ENCODE assay signal across 17 cellular contexts in genomic region chr11:123168955-123169484, GRCh38. TPM values are rescaled to one million over a fixed set of nuclear protein-coding genes. Genes with fewer than 3 reads are reported as not detected.
"Had no signal": no experiment of that assay in that cellular context is flagged by ENCODE, and none has a peak within 500 bp of the region (broad histone marks: within the 10 kb centered on the region; RNA-seq: fewer than 3 reads in every experiment).

No MANE protein-coding gene starts in this region.

- H3K27ac ChIP-seq: brain microvascular endothelial cell, lower lobe of right lung, ovary had no signal

- H3K36me3 ChIP-seq: brain microvascular endothelial cell, lower lobe of right lung, ovary had no signal

- H3K27me3 ChIP-seq: brain microvascular endothelial cell, ovary had no signal

- H3K4me1 Mint-ChIP-seq: activated CD4-positive, alpha-beta T cell treated with anti-CD3 and anti-CD28 coated beads, Interleukin-2, amount 10 ng/mL, durations not matched to agents 7 days and 5 days; activated naive CD4-positive, alpha-beta T cell treated with anti-CD3 and anti-CD28 coated beads, Interleukin-2, amount 10 ng/mL, durations not matched to agents 7 days and 5 days; natural killer cell; T-helper 17 cell had no signal

- ATAC-seq: lower lobe of right lung, natural killer cell, T-helper 17 cell had no signal

- H3K27ac Mint-ChIP-seq: activated CD4-positive, alpha-beta T cell treated with anti-CD3 and anti-CD28 coated beads, Interleukin-2, amount 10 ng/mL, durations not matched to agents 7 days and 5 days; activated naive CD4-positive, alpha-beta T cell treated with anti-CD3 and anti-CD28 coated beads, Interleukin-2, amount 10 ng/mL, durations not matched to agents 7 days and 5 days; activated T-helper 2 cell treated with anti-CD3 and anti-CD28 coated beads, Interferon-gamma antibody, Interleukin-2, Interleukin-4, amounts not matched to agents 10 μg/mL and 5 μg/mL and 100 μg/mL, durations not matched to agents 14 hours and 24 hours and 36 hours; natural killer cell; T-helper 17 cell; type B pancreatic cell had no signal

- DNase-seq: activated CD4-positive, alpha-beta T cell treated with anti-CD3 and anti-CD28 coated beads, Interleukin-2, amount 10 ng/mL, durations not matched to agents 7 days and 5 days; activated CD4-positive, CD25-positive, alpha-beta regulatory T cell; activated naive CD4-positive, alpha-beta T cell treated with anti-CD3 and anti-CD28 coated beads, Interleukin-2, amount 10 ng/mL, durations not matched to agents 7 days and 5 days; brain microvascular endothelial cell; dermis blood vessel endothelial cell; erythroblast; hypothalamus; kidney glomerular epithelial cell; lower lobe of right lung; natural killer cell; ovary; stimulated activated CD4-positive, alpha-beta T cell treated with anti-CD3 and anti-CD28 coated beads, Interleukin-15, amount 100 ng/mL, for 24 hours; stimulated activated CD4-positive, alpha-beta T cell treated with anti-CD3 and anti-CD28 coated beads, Interleukin-4, amount 100 ng/mL, for 4 hours; T-helper 17 cell had no signal

- H3K4me1 ChIP-seq: lower lobe of right lung had no signal

- H3K4me3 Mint-ChIP-seq: activated CD4-positive, alpha-beta T cell treated with anti-CD3 and anti-CD28 coated beads, Interleukin-2, amount 10 ng/mL, durations not matched to agents 7 days and 5 days; activated naive CD4-positive, alpha-beta T cell treated with anti-CD3 and anti-CD28 coated beads, Interleukin-2, amount 10 ng/mL, durations not matched to agents 7 days and 5 days; natural killer cell; T-helper 17 cell; type B pancreatic cell had no signal

- H3K36me3 Mint-ChIP-seq: activated naive CD4-positive, alpha-beta T cell treated with anti-CD3 and anti-CD28 coated beads, Interleukin-2, amount 10 ng/mL, durations not matched to agents 7 days and 5 days; natural killer cell had no signal

- H3K9me3 ChIP-seq: lower lobe of right lung, ovary had no signal

- H3K4me3 ChIP-seq: lower lobe of right lung, ovary had no signal

- H3K9me3 Mint-ChIP-seq: activated CD4-positive, alpha-beta T cell treated with anti-CD3 and anti-CD28 coated beads, Interleukin-2, amount 10 ng/mL, durations not matched to agents 7 days and 5 days; activated naive CD4-positive, alpha-beta T cell treated with anti-CD3 and anti-CD28 coated beads, Interleukin-2, amount 10 ng/mL, durations not matched to agents 7 days and 5 days; activated T-helper 2 cell treated with anti-CD3 and anti-CD28 coated beads, Interferon-gamma antibody, Interleukin-2, Interleukin-4, amounts not matched to agents 10 μg/mL and 5 μg/mL and 100 μg/mL, durations not matched to agents 14 hours and 24 hours and 36 hours; natural killer cell; type B pancreatic cell had no signal

RNA-seq across cellular contexts. Expression of gene CLMP, which starts 26.0 kb away (rescaled TPM):
- total RNA-seq: activated CD8-positive, alpha-beta memory T cell treated with anti-CD3 and anti-CD28 coated beads for 36 hours had no signal
